ENCODE assay signal across 21 cellular contexts in genomic region chr15:99857836-99858235, GRCh38.
"Had no signal": no experiment of that assay in that cellular context is flagged by ENCODE, and none has a peak within 500 bp of the region (broad histone marks: within the 10 kb centered on the region; RNA-seq: fewer than 3 reads in every experiment).

No MANE protein-coding gene starts in this region.

- H3K27ac ChIP-seq: brain microvascular endothelial cell, hepatocyte, neutrophil, ovary, prostate gland, right atrium auricular region, tibial artery, WERI-Rb-1 had no signal

- H3K36me3 ChIP-seq: brain microvascular endothelial cell, neutrophil, ovary, prostate gland, right atrium auricular region, tibial artery, WERI-Rb-1 had no signal

- H3K27me3 ChIP-seq: brain microvascular endothelial cell, hepatocyte, neutrophil, ovary, right atrium auricular region, tibial artery had no signal

- H3K4me2 ChIP-seq: hepatocyte had no signal

- ATAC-seq: esophagus mucosa, natural killer cell had no signal

- H3K4me1 ChIP-seq: prostate gland, right atrium auricular region, tibial artery had no signal

- H3K4me3 ChIP-seq: hepatocyte, ovary, prostate gland, right atrium auricular region, tibial artery had no signal

- DNase-seq: activated CD4-positive, alpha-beta T cell treated with anti-CD3 and anti-CD28 coated beads for 1 hour; activated gamma-delta T cell treated with Interleukin-2 at 50 U/mL for 16 hours; activated T-cell treated with anti-CD3 and anti-CD28 coated beads, Interleukin-2, amount 50 U/mL, for 1 hour; aorta; brain microvascular endothelial cell; caudate nucleus; effector CD4-positive, alpha-beta T cell; glutamatergic neuron; kidney glomerular epithelial cell; midbrain; natural killer cell; ovary; stimulated activated CD4-positive, alpha-beta T cell treated with anti-CD3 and anti-CD28 coated beads, Interleukin-4, amount 100 ng/mL, for 4 hours; substantia nigra; tibial artery; WERI-Rb-1 had no signal

- H3K9me3 ChIP-seq: neutrophil, ovary, prostate gland, right atrium auricular region, tibial artery had no signal
